Comparison of ENCODE assay signal across 14 cellular contexts in genomic region chr12:53952335-53952694, GRCh38. TPM values are rescaled to one million over a fixed set of nuclear protein-coding genes. Genes with fewer than 3 reads are reported as not detected.
A peak's percentile ranks its signal among the peaks of the same experiment; 100 is the strongest.
DNase-seq lines count a peak whose midpoint lies in the region; ATAC-seq and TF ChIP-seq lines count a peak whose summit lies in the region.
"Had no signal": no experiment of that assay in that cellular context is flagged by ENCODE, and none has a peak within 500 bp of the region (broad histone marks: within the 10 kb centered on the region; RNA-seq: fewer than 3 reads in every experiment).

No MANE protein-coding gene starts in this region.

- H3K4me1 ChIP-seq in gastroesophageal sphincter = peaks cover 0 to 34% (median 10%) of the 10 kb centered on the region in 3 donors

- TF ChIP-seq CTCF in kidney epithelial cell (IDR thresholded peaks at IDR 0.05; ENCODE audit: insufficient read depth, low read length, poor library complexity, severe bottlenecking) = peak; percentile 11
- TF ChIP-seq CTCF in gastroesophageal sphincter (IDR thresholded peaks at IDR 0.05) = no peak

- H3K27ac ChIP-seq in gastroesophageal sphincter = no peak overlapping the region
- H3K27ac ChIP-seq: VCaP had no signal

- H3K27me3 ChIP-seq in kidney epithelial cell (ENCODE audit: control insufficient read depth, insufficient read depth, low read length) (peaks cover 99% of the 10 kb centered on the region), gastroesophageal sphincter (peaks cover 100% of the 10 kb centered on the region)

- WGBS in gastroesophageal sphincter (ENCODE audit: low coverage in 1 of 2), 2 donors = 23 to 28% methylated on average over 4 of the region's 13 CpGs

- TF ChIP-seq POLR2A in gastroesophageal sphincter (IDR thresholded peaks at IDR 0.05) = no peak

- no peak overlapping the region for H3K4me3 ChIP-seq in kidney epithelial cell (ENCODE audit: low read depth, low read length)
- no peak overlapping the region for H3K4me3 ChIP-seq in gastroesophageal sphincter
- H3K4me3 ChIP-seq: smooth muscle cell had no signal

- no peak for TF ChIP-seq EP300 in gastroesophageal sphincter (IDR thresholded peaks at IDR 0.05)

- H3K36me3 ChIP-seq in kidney epithelial cell (ENCODE audit: control insufficient read depth, insufficient read depth, low read length) (no peaks in the 10 kb centered on the region), gastroesophageal sphincter (no peaks in the 10 kb centered on the region)

- H3K9me3 ChIP-seq in gastroesophageal sphincter = peaks cover 0 to 6% (median 0%) of the 10 kb centered on the region in 3 donors

- no peak for ATAC-seq in GM18858 (IDR thresholded peaks at IDR 0.05; ENCODE audit: unreplicated experiment)
- ATAC-seq in gastroesophageal sphincter = no peak

- DNase-seq in GM03348 (ENCODE audit: low spot score) (peak; percentile 52), RPMI8226 (peak; percentile 29), kidney epithelial cell (ENCODE audit: low read depth) (no peak), NCI-H524 (lab: John Stamatoyannopoulos, UW) (no peak)
- DNase-seq: CD4-positive, CD25-positive, alpha-beta regulatory T cell; mesenchymal stem cell; NCI-H2171; occipital lobe had no signal

RNA-seq across cellular contexts. Expression of gene HOXC12, which starts 2.4 kb away (rescaled TPM):
- total RNA-seq in kidney epithelial cell (not detected in 2 replicates), gastroesophageal sphincter (not detected)
- total RNA-seq: CD4-positive, CD25-positive, alpha-beta regulatory T cell; occipital lobe; SK-MEL-5; smooth muscle cell had no signal

RNA-seq across cellular contexts. Expression of gene HOXC13, which starts 13.7 kb away (rescaled TPM):
- not detected in 2 replicates for total RNA-seq in kidney epithelial cell
- total RNA-seq in gastroesophageal sphincter = not detected
- total RNA-seq: CD4-positive, CD25-positive, alpha-beta regulatory T cell; fibroblast of villous mesenchyme; occipital lobe had no signal

RNA-seq across cellular contexts. Expression of gene HOXC11, which starts 20.6 kb away (rescaled TPM):
- total RNA-seq in kidney epithelial cell (0.58 and 0.96 TPM in 2 replicates), gastroesophageal sphincter (not detected)
- total RNA-seq: CD4-positive, CD25-positive, alpha-beta regulatory T cell; occipital lobe had no signal

RNA-seq across cellular contexts. Expression of gene HOTAIR, which starts 22.4 kb away (rescaled TPM):
- total RNA-seq in kidney epithelial cell = 0.46 and 0.55 TPM in 2 replicates
- under 1 TPM in 1 of 4 donors, not detected in 3; 0.31 TPM for total RNA-seq in gastroesophageal sphincter
- total RNA-seq: CD4-positive, CD25-positive, alpha-beta regulatory T cell; occipital lobe; SK-MEL-5; smooth muscle cell had no signal

RNA-seq across cellular contexts. Expression of gene HOXC10, which starts 32.6 kb away (rescaled TPM):
- total RNA-seq in kidney epithelial cell = 5.9 and 9.2 TPM in 2 replicates
- not detected for total RNA-seq in gastroesophageal sphincter
- total RNA-seq: CD4-positive, CD25-positive, alpha-beta regulatory T cell; occipital lobe; smooth muscle cell had no signal

Comparison
In these comparisons a context has a peak if more than half of its experiments do, and no peak if none do; other contexts are left out.
1. DNase-seq: peak in GM03348 (single experiment) and RPMI8226 (single experiment); none in kidney epithelial cell (single experiment) and NCI-H524 (0 of 2).